In the genomic region with DNA sequence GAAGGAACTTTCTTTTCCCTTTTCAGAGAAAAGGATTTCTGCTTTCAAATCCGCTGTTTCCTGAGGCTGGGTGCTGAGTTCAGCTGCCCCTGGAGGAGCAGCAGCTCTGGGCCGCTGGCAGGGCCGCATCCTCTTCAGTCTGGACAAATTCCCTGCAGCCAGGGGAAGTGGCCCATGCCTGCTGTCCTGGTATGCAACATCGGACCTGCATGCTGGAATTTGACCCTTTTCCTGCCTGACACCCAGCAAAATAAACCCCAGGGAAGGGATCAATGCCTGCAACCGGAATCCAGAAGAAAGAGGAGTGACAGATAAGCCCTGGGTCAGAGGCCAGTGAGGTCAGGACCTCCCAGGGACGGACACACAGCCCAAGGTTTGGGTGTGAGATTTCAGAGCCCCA, we compare ENCODE assay signal across 1 cellular context.
TF ChIP-seq lines count a peak whose summit lies in the region.

No MANE protein-coding gene starts in this region.

TF ChIP-seq in SK-N-SH, 30 proteins besides CTCF, POLR2A, EP300 and RAD21:
- no peak for TF ChIP-seq RFX5 (IDR thresholded peaks at IDR 0.05; ENCODE audit: low read length)
- no peak for TF ChIP-seq RXRA (IDR thresholded peaks at IDR 0.05; ENCODE audit: borderline replicate concordance, low read depth)
